Comparison of ENCODE assay signal across 1 cellular context in genomic region chr1:85259118-85259865, GRCh38.
TF ChIP-seq lines count a peak whose summit lies in the region.

C1orf52 (minus strand) TSS chr1:85259662; CDS start chr1:85259633, 29 bp downstream.

TF ChIP-seq in HepG2, 621 proteins besides CTCF, POLR2A, EP300 and RAD21 (continued from another document):
- TF ChIP-seq, protein P1, sequence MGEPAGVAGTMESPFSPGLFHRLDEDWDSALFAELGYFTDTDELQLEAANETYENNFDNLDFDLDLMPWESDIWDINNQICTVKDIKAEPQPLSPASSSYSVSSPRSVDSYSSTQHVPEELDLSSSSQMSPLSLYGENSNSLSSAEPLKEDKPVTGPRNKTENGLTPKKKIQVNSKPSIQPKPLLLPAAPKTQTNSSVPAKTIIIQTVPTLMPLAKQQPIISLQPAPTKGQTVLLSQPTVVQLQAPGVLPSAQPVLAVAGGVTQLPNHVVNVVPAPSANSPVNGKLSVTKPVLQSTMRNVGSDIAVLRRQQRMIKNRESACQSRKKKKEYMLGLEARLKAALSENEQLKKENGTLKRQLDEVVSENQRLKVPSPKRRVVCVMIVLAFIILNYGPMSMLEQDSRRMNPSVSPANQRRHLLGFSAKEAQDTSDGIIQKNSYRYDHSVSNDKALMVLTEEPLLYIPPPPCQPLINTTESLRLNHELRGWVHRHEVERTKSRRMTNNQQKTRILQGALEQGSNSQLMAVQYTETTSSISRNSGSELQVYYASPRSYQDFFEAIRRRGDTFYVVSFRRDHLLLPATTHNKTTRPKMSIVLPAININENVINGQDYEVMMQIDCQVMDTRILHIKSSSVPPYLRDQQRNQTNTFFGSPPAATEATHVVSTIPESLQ (CRISPR knock-in tag; conservative IDR thresholded peaks at IDR 0.05): 0 out of 2 replicates have a peak, but pooled peaks have one; percentile 34
- TF ChIP-seq ZEB1 (IDR thresholded peaks at IDR 0.05; ENCODE audit: insufficient replicate concordance, low read depth): no peak
- TF ChIP-seq NCOA2 (CRISPR knock-in tag; IDR thresholded peaks at IDR 0.05): peak; percentile 20; the same call in 1 of the 2 replicates
- TF ChIP-seq FOXP1 (IDR thresholded peaks at IDR 0.05): no peak
- TF ChIP-seq FOXP1 (CRISPR knock-in tag; IDR thresholded peaks at IDR 0.05): no peak
- 0 out of 2 replicates have a peak, but pooled peaks have one; percentile 44 for TF ChIP-seq ZNF296 (CRISPR knock-in tag; conservative IDR thresholded peaks at IDR 0.05)
- no peak for TF ChIP-seq ATF1 (CRISPR knock-in tag; IDR thresholded peaks at IDR 0.05)
